In the genomic region with DNA sequence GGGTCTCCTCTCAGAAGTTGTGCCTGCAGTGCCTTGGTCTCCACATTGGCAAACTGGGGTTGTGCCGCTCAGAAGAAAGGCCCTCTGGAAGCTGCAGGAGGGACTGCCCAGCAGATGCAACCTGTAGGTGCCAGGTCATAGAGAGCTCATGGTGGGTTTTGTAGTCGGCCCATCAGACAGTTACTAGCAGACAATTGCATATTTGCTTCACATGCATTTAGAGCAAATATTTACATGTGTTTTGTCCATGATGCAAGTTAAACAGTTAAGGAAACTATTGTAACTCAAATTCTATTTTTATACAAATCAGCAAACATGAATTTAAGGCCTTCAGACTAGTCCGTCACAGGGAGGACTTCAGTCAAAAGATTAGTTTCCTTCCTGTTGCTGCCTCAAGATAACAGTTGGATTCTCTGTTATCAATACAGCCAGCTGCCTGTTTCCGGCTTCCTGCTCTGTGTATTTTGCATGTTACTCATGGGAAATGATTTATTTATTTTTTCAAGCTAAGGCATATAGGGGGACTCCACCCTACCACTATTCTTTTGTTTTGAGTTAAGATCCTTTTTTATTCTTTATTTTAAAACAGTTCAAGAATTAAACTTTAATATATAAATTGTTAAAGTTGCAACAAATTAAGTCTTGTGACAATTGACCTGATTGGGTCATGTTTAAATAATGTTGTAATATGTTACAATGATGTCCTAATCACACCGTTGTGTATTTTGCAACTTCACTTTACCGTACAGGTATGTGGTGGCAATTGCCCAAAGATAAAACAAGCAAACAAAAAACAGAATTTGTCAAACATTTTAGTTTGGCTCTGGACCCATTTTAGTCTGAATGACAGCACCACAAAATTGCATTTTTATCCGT, we compare ENCODE assay signal across 1 cellular context.
A peak's percentile ranks its signal among the peaks of the same experiment; 100 is the strongest.
TF ChIP-seq lines count a peak whose summit lies in the region.

No MANE protein-coding gene starts in this region.

TF ChIP-seq in K562, 482 proteins besides CTCF, POLR2A, EP300 and RAD21 (continued from another document and continues in another):
- TF ChIP-seq, protein P1, sequence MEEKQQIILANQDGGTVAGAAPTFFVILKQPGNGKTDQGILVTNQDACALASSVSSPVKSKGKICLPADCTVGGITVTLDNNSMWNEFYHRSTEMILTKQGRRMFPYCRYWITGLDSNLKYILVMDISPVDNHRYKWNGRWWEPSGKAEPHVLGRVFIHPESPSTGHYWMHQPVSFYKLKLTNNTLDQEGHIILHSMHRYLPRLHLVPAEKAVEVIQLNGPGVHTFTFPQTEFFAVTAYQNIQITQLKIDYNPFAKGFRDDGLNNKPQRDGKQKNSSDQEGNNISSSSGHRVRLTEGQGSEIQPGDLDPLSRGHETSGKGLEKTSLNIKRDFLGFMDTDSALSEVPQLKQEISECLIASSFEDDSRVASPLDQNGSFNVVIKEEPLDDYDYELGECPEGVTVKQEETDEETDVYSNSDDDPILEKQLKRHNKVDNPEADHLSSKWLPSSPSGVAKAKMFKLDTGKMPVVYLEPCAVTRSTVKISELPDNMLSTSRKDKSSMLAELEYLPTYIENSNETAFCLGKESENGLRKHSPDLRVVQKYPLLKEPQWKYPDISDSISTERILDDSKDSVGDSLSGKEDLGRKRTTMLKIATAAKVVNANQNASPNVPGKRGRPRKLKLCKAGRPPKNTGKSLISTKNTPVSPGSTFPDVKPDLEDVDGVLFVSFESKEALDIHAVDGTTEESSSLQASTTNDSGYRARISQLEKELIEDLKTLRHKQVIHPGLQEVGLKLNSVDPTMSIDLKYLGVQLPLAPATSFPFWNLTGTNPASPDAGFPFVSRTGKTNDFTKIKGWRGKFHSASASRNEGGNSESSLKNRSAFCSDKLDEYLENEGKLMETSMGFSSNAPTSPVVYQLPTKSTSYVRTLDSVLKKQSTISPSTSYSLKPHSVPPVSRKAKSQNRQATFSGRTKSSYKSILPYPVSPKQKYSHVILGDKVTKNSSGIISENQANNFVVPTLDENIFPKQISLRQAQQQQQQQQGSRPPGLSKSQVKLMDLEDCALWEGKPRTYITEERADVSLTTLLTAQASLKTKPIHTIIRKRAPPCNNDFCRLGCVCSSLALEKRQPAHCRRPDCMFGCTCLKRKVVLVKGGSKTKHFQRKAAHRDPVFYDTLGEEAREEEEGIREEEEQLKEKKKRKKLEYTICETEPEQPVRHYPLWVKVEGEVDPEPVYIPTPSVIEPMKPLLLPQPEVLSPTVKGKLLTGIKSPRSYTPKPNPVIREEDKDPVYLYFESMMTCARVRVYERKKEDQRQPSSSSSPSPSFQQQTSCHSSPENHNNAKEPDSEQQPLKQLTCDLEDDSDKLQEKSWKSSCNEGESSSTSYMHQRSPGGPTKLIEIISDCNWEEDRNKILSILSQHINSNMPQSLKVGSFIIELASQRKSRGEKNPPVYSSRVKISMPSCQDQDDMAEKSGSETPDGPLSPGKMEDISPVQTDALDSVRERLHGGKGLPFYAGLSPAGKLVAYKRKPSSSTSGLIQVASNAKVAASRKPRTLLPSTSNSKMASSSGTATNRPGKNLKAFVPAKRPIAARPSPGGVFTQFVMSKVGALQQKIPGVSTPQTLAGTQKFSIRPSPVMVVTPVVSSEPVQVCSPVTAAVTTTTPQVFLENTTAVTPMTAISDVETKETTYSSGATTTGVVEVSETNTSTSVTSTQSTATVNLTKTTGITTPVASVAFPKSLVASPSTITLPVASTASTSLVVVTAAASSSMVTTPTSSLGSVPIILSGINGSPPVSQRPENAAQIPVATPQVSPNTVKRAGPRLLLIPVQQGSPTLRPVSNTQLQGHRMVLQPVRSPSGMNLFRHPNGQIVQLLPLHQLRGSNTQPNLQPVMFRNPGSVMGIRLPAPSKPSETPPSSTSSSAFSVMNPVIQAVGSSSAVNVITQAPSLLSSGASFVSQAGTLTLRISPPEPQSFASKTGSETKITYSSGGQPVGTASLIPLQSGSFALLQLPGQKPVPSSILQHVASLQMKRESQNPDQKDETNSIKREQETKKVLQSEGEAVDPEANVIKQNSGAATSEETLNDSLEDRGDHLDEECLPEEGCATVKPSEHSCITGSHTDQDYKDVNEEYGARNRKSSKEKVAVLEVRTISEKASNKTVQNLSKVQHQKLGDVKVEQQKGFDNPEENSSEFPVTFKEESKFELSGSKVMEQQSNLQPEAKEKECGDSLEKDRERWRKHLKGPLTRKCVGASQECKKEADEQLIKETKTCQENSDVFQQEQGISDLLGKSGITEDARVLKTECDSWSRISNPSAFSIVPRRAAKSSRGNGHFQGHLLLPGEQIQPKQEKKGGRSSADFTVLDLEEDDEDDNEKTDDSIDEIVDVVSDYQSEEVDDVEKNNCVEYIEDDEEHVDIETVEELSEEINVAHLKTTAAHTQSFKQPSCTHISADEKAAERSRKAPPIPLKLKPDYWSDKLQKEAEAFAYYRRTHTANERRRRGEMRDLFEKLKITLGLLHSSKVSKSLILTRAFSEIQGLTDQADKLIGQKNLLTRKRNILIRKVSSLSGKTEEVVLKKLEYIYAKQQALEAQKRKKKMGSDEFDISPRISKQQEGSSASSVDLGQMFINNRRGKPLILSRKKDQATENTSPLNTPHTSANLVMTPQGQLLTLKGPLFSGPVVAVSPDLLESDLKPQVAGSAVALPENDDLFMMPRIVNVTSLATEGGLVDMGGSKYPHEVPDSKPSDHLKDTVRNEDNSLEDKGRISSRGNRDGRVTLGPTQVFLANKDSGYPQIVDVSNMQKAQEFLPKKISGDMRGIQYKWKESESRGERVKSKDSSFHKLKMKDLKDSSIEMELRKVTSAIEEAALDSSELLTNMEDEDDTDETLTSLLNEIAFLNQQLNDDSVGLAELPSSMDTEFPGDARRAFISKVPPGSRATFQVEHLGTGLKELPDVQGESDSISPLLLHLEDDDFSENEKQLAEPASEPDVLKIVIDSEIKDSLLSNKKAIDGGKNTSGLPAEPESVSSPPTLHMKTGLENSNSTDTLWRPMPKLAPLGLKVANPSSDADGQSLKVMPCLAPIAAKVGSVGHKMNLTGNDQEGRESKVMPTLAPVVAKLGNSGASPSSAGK (IDR thresholded peaks at IDR 0.05) = no peak
- TF ChIP-seq BHLHE40 (IDR thresholded peaks at IDR 0.05; ENCODE audit: low read length) (peak; percentile 62), HDAC2 (IDR thresholded peaks at IDR 0.05) (peak; percentile 97), CEBPG (CRISPR knock-in tag; IDR thresholded peaks at IDR 0.05) (no peak; the same call in 1 of the 2 replicates), CEBPG (tag; conservative IDR thresholded peaks at IDR 0.05 in 1 of 2, IDR thresholded peaks at IDR 0.05 in 1 of 2) (peak; percentile 87 to 89), KLF10 (CRISPR knock-in tag; IDR thresholded peaks at IDR 0.05) (no peak), PHB2 (IDR thresholded peaks at IDR 0.05; ENCODE audit: low read depth) (peak; percentile 92), ZNF175 (CRISPR knock-in tag; IDR thresholded peaks at IDR 0.05; ENCODE audit: low read depth) (peak; percentile 90), SPI1 (IDR thresholded peaks at IDR 0.05; ENCODE audit: borderline replicate concordance, low read depth, low read length) (no peak)
- TF ChIP-seq, protein P2, sequence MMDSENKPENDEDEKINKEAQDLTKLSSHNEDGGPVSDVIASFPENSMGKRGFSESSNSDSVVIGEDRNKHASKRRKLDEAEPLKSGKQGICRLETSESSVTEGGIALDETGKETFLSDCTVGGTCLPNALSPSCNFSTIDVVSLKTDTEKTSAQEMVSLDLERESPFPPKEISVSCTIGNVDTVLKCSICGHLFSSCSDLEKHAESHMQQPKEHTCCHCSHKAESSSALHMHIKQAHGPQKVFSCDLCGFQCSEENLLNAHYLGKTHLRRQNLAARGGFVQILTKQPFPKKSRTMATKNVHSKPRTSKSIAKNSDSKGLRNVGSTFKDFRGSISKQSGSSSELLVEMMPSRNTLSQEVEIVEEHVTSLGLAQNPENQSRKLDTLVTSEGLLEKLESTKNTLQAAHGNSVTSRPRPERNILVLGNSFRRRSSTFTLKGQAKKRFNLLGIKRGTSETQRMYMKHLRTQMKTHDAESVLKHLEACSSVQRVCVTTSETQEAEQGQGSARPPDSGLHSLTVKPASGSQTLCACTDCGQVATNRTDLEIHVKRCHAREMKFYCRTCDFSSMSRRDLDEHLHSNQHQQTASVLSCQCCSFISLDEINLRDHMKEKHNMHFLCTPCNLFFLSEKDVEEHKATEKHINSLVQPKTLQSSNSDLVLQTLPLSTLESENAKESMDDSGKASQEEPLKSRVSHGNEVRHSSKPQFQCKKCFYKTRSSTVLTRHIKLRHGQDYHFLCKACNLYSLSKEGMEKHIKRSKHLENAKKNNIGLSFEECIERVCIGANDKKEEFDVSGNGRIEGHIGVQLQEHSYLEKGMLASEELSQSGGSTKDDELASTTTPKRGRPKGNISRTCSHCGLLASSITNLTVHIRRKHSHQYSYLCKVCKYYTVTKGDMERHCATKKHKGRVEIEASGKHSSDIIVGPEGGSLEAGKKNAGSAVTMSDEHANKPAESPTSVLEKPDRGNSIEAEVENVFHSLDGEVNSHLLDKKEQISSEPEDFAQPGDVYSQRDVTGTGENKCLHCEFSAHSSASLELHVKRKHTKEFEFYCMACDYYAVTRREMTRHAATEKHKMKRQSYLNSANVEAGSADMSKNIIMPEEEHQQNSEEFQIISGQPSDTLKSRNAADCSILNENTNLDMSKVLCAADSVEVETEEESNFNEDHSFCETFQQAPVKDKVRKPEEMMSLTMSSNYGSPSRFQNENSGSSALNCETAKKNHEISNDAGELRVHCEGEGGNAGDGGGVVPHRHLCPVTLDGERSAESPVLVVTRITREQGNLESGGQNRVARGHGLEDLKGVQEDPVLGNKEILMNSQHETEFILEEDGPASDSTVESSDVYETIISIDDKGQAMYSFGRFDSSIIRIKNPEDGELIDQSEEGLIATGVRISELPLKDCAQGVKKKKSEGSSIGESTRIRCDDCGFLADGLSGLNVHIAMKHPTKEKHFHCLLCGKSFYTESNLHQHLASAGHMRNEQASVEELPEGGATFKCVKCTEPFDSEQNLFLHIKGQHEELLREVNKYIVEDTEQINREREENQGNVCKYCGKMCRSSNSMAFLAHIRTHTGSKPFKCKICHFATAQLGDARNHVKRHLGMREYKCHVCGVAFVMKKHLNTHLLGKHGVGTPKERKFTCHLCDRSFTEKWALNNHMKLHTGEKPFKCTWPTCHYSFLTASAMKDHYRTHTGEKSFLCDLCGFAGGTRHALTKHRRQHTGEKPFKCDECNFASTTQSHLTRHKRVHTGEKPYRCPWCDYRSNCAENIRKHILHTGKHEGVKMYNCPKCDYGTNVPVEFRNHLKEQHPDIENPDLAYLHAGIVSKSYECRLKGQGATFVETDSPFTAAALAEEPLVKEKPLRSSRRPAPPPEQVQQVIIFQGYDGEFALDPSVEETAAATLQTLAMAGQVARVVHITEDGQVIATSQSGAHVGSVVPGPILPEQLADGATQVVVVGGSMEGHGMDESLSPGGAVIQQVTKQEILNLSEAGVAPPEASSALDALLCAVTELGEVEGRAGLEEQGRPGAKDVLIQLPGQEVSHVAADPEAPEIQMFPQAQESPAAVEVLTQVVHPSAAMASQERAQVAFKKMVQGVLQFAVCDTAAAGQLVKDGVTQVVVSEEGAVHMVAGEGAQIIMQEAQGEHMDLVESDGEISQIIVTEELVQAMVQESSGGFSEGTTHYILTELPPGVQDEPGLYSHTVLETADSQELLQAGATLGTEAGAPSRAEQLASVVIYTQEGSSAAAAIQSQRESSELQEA (IDR thresholded peaks at IDR 0.05; ENCODE audit: low read depth) = no peak
- TF ChIP-seq, protein P3, sequence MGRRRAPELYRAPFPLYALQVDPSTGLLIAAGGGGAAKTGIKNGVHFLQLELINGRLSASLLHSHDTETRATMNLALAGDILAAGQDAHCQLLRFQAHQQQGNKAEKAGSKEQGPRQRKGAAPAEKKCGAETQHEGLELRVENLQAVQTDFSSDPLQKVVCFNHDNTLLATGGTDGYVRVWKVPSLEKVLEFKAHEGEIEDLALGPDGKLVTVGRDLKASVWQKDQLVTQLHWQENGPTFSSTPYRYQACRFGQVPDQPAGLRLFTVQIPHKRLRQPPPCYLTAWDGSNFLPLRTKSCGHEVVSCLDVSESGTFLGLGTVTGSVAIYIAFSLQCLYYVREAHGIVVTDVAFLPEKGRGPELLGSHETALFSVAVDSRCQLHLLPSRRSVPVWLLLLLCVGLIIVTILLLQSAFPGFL (CRISPR knock-in tag; IDR thresholded peaks at IDR 0.05) = no peak
- TF ChIP-seq, protein P4, sequence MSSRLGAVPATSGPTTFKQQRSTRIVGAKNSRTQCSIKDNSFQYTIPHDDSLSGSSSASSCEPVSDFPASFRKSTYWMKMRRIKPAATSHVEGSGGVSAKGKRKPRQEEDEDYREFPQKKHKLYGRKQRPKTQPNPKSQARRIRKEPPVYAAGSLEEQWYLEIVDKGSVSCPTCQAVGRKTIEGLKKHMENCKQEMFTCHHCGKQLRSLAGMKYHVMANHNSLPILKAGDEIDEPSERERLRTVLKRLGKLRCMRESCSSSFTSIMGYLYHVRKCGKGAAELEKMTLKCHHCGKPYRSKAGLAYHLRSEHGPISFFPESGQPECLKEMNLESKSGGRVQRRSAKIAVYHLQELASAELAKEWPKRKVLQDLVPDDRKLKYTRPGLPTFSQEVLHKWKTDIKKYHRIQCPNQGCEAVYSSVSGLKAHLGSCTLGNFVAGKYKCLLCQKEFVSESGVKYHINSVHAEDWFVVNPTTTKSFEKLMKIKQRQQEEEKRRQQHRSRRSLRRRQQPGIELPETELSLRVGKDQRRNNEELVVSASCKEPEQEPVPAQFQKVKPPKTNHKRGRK (tag; IDR thresholded peaks at IDR 0.05) = no peak
- TF ChIP-seq, protein P5, sequence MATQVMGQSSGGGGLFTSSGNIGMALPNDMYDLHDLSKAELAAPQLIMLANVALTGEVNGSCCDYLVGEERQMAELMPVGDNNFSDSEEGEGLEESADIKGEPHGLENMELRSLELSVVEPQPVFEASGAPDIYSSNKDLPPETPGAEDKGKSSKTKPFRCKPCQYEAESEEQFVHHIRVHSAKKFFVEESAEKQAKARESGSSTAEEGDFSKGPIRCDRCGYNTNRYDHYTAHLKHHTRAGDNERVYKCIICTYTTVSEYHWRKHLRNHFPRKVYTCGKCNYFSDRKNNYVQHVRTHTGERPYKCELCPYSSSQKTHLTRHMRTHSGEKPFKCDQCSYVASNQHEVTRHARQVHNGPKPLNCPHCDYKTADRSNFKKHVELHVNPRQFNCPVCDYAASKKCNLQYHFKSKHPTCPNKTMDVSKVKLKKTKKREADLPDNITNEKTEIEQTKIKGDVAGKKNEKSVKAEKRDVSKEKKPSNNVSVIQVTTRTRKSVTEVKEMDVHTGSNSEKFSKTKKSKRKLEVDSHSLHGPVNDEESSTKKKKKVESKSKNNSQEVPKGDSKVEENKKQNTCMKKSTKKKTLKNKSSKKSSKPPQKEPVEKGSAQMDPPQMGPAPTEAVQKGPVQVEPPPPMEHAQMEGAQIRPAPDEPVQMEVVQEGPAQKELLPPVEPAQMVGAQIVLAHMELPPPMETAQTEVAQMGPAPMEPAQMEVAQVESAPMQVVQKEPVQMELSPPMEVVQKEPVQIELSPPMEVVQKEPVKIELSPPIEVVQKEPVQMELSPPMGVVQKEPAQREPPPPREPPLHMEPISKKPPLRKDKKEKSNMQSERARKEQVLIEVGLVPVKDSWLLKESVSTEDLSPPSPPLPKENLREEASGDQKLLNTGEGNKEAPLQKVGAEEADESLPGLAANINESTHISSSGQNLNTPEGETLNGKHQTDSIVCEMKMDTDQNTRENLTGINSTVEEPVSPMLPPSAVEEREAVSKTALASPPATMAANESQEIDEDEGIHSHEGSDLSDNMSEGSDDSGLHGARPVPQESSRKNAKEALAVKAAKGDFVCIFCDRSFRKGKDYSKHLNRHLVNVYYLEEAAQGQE (CRISPR knock-in tag; IDR thresholded peaks at IDR 0.05; ENCODE audit: low read depth) = no peak
- TF ChIP-seq, protein P6, sequence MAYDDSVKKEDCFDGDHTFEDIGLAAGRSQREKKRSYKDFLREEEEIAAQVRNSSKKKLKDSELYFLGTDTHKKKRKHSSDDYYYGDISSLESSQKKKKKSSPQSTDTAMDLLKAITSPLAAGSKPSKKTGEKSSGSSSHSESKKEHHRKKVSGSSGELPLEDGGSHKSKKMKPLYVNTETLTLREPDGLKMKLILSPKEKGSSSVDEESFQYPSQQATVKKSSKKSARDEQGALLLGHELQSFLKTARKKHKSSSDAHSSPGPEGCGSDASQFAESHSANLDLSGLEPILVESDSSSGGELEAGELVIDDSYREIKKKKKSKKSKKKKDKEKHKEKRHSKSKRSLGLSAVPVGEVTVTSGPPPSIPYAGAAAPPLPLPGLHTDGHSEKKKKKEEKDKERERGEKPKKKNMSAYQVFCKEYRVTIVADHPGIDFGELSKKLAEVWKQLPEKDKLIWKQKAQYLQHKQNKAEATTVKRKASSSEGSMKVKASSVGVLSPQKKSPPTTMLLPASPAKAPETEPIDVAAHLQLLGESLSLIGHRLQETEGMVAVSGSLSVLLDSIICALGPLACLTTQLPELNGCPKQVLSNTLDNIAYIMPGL (CRISPR knock-in tag; IDR thresholded peaks at IDR 0.05) = no peak
